Comparison of ENCODE assay signal across 12 cellular contexts in the genomic region with DNA sequence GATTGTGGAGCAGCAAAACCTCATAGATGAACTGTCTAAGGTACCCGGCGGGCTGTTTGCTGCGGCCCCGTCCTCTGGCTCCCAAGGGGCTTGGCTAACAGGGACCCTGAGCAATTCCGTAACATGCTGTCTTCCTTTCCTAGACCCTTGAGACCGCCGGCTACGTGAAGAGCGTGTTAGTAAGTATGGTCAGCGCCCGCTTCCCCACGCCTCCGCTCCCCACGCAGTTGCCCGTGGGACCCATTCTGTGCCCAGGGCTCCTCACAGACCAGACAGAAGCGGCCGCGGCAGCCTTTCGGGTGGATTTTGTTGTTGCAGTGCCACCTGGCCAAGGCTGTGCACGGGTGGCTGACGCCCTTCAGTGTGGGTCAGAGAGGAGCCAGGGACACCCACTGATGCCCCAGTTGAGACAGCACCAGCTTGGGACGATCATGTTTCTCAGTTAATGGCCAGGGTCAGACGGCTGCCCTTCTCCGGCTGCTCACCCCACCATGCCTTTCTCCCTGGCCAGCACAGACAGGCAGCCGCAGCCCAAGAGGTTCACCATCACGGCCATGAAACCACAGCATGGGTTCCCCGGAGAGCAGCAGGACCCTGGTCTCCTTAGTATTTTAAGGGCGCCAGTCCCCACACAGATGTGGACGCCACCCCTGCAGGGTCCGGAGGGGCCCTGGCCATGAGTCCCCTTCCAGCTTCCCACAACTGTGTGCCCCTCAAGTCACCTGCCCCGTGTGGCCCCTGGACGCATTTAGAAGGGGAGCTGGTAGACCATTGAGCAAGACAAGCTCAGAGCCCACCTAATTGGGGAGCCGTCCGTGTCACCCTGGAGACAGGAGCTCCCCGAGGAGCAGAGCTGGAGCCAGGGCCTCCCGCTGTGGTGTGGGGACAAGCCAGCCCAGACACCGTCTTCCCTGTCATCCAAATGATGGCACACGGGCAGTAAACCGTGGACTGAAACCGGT.
"Had no signal": no experiment of that assay in that cellular context is flagged by ENCODE, and none has a peak within 500 bp of the region (broad histone marks: within the 10 kb centered on the region; RNA-seq: fewer than 3 reads in every experiment).

No MANE protein-coding gene starts in this region.

- H3K9me3 ChIP-seq: gastroesophageal sphincter had no signal

- H3K36me3 Mint-ChIP-seq: naive B cell had no signal

- H3K4me3 ChIP-seq: gastroesophageal sphincter, hepatocyte had no signal

- H3K4me1 Mint-ChIP-seq: naive B cell; stimulated activated naive CD8-positive, alpha-beta T cell treated with anti-CD3 and anti-CD28 coated beads, Interleukin-15, amount 100 ng/mL, for 72 hours had no signal

- H3K27ac Mint-ChIP-seq: activated T-helper 2 cell treated with anti-CD3 and anti-CD28 coated beads, Interferon-gamma antibody, Interleukin-2, Interleukin-4, amounts not matched to agents 10 μg/mL and 5 μg/mL and 100 μg/mL, durations not matched to agents 14 hours and 24 hours and 36 hours; progenitor cell of endocrine pancreas had no signal

- H3K27me3 ChIP-seq: hepatocyte had no signal

- H3K27ac ChIP-seq: gastroesophageal sphincter, hepatocyte had no signal

- ATAC-seq: gastroesophageal sphincter, right cardiac atrium had no signal

- H3K4me3 Mint-ChIP-seq: stimulated activated naive CD8-positive, alpha-beta T cell treated with anti-CD3 and anti-CD28 coated beads, Interleukin-15, amount 100 ng/mL, for 72 hours had no signal

- DNase-seq: activated CD4-positive, alpha-beta T cell treated with anti-CD3 and anti-CD28 coated beads, Interleukin-2, amount 50 U/mL, for 1 hour; activated naive CD4-positive, alpha-beta T cell treated with anti-CD3 and anti-CD28 coated beads, Interleukin-2, amount 50 U/mL, for 16 hours; naive B cell; nucleus accumbens; small intestine; stimulated activated naive CD8-positive, alpha-beta T cell treated with anti-CD3 and anti-CD28 coated beads, Interleukin-15, amount 100 ng/mL, for 72 hours; T-helper 2 cell had no signal

- H3K9me3 Mint-ChIP-seq: activated T-helper 2 cell treated with anti-CD3 and anti-CD28 coated beads, Interferon-gamma antibody, Interleukin-2, Interleukin-4, amounts not matched to agents 10 μg/mL and 5 μg/mL and 100 μg/mL, durations not matched to agents 14 hours and 24 hours and 36 hours; naive B cell; stimulated activated naive CD8-positive, alpha-beta T cell treated with anti-CD3 and anti-CD28 coated beads, Interleukin-15, amount 100 ng/mL, for 72 hours had no signal
